In the genomic region with DNA sequence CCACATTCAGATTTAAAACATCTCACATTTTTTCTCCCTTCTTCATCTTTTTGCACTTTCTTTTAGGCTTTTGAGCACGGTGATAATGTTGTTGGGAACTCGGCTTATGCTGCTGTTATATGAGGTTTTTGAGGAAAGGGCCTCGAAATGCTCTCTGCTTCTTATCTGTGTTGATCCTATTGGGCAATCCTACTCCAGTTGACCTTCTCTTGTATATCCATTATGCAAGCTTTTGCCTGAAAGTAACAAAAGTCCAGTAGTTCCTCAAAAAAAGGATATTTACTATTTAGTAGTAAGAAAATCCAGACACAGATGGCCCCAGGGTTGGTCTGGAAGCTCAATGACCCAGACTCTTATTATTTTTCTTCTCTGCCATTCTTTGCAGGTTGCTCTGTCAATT, we compare ENCODE assay signal across 27 cellular contexts. TPM values are rescaled to one million over a fixed set of nuclear protein-coding genes. Genes with fewer than 3 reads are reported as not detected.
DNase-seq lines count a peak whose midpoint lies in the region; ATAC-seq, FAIRE-seq and TF ChIP-seq lines count a peak whose summit lies in the region.
"Had no signal": no experiment of that assay in that cellular context is flagged by ENCODE, and none has a peak within 500 bp of the region (broad histone marks: within the 10 kb centered on the region; RNA-seq: fewer than 3 reads in every experiment).

No MANE protein-coding gene starts in this region.

- intact Hi-C loops in HepG2 (cut with micrococcal nuclease; ENCODE audit: unreplicated experiment) (no loop called here), heart left ventricle (cut with DNase I) (no loop called here), testis (cut with DNase I; ENCODE audit: low total_unique reads) (no loop called here)

- H3K36me3 ChIP-seq in HepG2 (replicated peaks in 1 of 2; ENCODE audit: control insufficient read depth in 1 of 2, insufficient read depth in 2 of 2, low read length in 2 of 2) (no peaks in the 10 kb centered on the region), heart left ventricle (no peaks in the 10 kb centered on the region), testis (ENCODE audit: low read depth, missing control alignments) (no peaks in the 10 kb centered on the region)
- H3K36me3 ChIP-seq: HAP-1 had no signal

- FAIRE-seq in A549 (lab: Jason Lieb, UNC): peak; percentile 86
- peak; percentile 12 for FAIRE-seq in HepG2 (lab: Jason Lieb, UNC)
- FAIRE-seq: A204.1, GM12891, GM18507, H54 had no signal

- CTCF ChIA-PET in A549 (lab: Yijun Ruan, JAX): interaction anchor here (0.9 kb wide), 1 partner anchor 26 kb away, joined by 3 read pairs; no protein-coding TSS in a partner anchor
- CTCF ChIA-PET in HepG2 (lab: Yijun Ruan, JAX; ENCODE audit: low intra/inter-chr PET ratio, low total read pairs): no interaction called here

- no peaks in the 10 kb centered on the region for H3K4me1 ChIP-seq in A549
- H3K4me1 ChIP-seq in HepG2 (ENCODE audit: insufficient read depth, low read length): no peaks in the 10 kb centered on the region
- no peaks in the 10 kb centered on the region for H3K4me1 ChIP-seq in heart left ventricle
- H3K4me1 ChIP-seq in testis: no peaks in the 10 kb centered on the region
- H3K4me1 ChIP-seq: HAP-1 had no signal

- H3K27me3 ChIP-seq in HepG2 (ENCODE audit: control insufficient read depth in 1 of 2, insufficient read depth in 2 of 2, low read length in 2 of 2) (no peaks in the 10 kb centered on the region), heart left ventricle (no peaks in the 10 kb centered on the region), testis (no peaks in the 10 kb centered on the region)

- BruUV-seq in HepG2 (replicated peaks; lab: Mats Ljungman, UMichigan): no TSS peak

- no peaks in the 10 kb centered on the region for H3K79me2 ChIP-seq in HepG2 (ENCODE audit: insufficient read depth, low read length)

- no peak overlapping the region for H3K4me2 ChIP-seq in A549
- H3K4me2 ChIP-seq in HepG2 (ENCODE audit: low read depth, low read length): no peak overlapping the region

- in situ Hi-C loops in HepG2 (cut with HindIII; ENCODE audit: extremely low pct_ligation_motif_present, low pct_unique_long_range_greater_than_20kb): no loop called here

- TF ChIP-seq CTCF in A549 (IDR thresholded peaks at IDR 0.05) (no peak), HepG2 (CRISPR knock-in tag; IDR thresholded peaks at IDR 0.05) (no peak), heart left ventricle (IDR thresholded peaks at IDR 0.05) (no peak), testis (IDR thresholded peaks at IDR 0.05) (no peak)

- H2AFZ ChIP-seq in HepG2 (ENCODE audit: low read length): no peak overlapping the region

- TF ChIP-seq POLR2A in A549 (IDR thresholded peaks at IDR 0.05; ENCODE audit: low read length): no peak
- no peak for TF ChIP-seq POLR2A in HepG2 (IDR thresholded peaks at IDR 0.05; ENCODE audit: insufficient read depth in 1 of 2, low read depth in 2 of 2, low read length in 2 of 2)
- TF ChIP-seq POLR2A in heart left ventricle (IDR thresholded peaks at IDR 0.05): no peak
- TF ChIP-seq POLR2A in testis (IDR thresholded peaks at IDR 0.05): no peak

- H3K27ac ChIP-seq in A549 (no peak overlapping the region), HepG2 (ENCODE audit: extremely low read length, insufficient read depth, low read length) (no peak overlapping the region), heart left ventricle (no peak overlapping the region), testis (no peak overlapping the region)
- H3K27ac ChIP-seq: 22Rv1 had no signal

- H3K4me3 ChIP-seq in A549: no peak overlapping the region
- no peak overlapping the region for H3K4me3 ChIP-seq in HepG2 (replicated peaks in 1 of 3; ENCODE audit: insufficient read depth in 1 of 3, low read depth in 2 of 3, low read length in 3 of 3)
- H3K4me3 ChIP-seq in heart left ventricle: no peak overlapping the region
- no peak overlapping the region for H3K4me3 ChIP-seq in testis
- H3K4me3 ChIP-seq: HAP-1 had no signal

- DNase-seq in A549 (ENCODE audit: low read depth in 1 of 2, low spot score in 1 of 2) (no peak), SKM-1 (lab: John Stamatoyannopoulos, UW; ENCODE audit: unreplicated experiment) (peak; percentile 40), amniotic epithelial cell (ENCODE audit: low read depth) (peak; percentile 36), HepG2 (ENCODE audit: low spot score) (no peak), NCI-H526 (lab: John Stamatoyannopoulos, UW) (no peak), heart left ventricle (no peak), testis (no peak)
- DNase-seq in activated CD4-positive, CD25-positive, alpha-beta regulatory T cell (lab: John Stamatoyannopoulos, UW): no peak
- DNase-seq: ACHN; AML-193; C1 segment of cervical spinal cord; Calu3; CD4-positive, alpha-beta memory T cell; COR-L47; DMS53; DMS79 treated with DMSO at 0.1 percent for 48 hours; GF-D8; GOT3; HFFc6 had no signal

- POLR2A ChIA-PET in A549 (lab: Yijun Ruan, JAX): no interaction called here
- POLR2A ChIA-PET in HepG2 (lab: Yijun Ruan, JAX): no interaction called here

- WGBS in A549 (ENCODE audit: missing lambda C conversion rate): 75% methylated on average over 3 of the region's 3 CpGs
- WGBS in HepG2 (ENCODE audit: low lambda C conversion rate): 0% methylated on average over 3 of the region's 3 CpGs
- 63 to 76% (median 73%) methylated on average over 3 of the region's 3 CpGs for WGBS in heart left ventricle, 4 donors
- WGBS in testis, 2 donors: 86 to 98% methylated on average over 3 of the region's 3 CpGs

- TF ChIP-seq EP300 in A549 (IDR thresholded peaks at IDR 0.05) (no peak), HepG2 (IDR thresholded peaks at IDR 0.05; ENCODE audit: low read depth in 2 of 2, low read length in 2 of 2) (no peak), HepG2 (CRISPR knock-in tag; IDR thresholded peaks at IDR 0.05; ENCODE audit: borderline replicate concordance) (no peak)

- no peaks in the 10 kb centered on the region for H4K20me1 ChIP-seq in HepG2 (ENCODE audit: insufficient read depth, low read length)

- H3K9me3 ChIP-seq in A549: no peaks in the 10 kb centered on the region
- no peaks in the 10 kb centered on the region for H3K9me3 ChIP-seq in HepG2 (ENCODE audit: low read length)
- H3K9me3 ChIP-seq in heart left ventricle: no peaks in the 10 kb centered on the region
- H3K9me3 ChIP-seq in testis: no peaks in the 10 kb centered on the region
- H3K9me3 ChIP-seq: HAP-1 had no signal

- ATAC-seq in A549 (no peak), HepG2 (no peak), heart left ventricle (no peak)

- no peak overlapping the region for H3K9ac ChIP-seq in HepG2 (ENCODE audit: insufficient read depth, low read depth, low read length)

- no peak for TF ChIP-seq RAD21 in A549 (conservative IDR thresholded peaks at IDR 0.05 in 1 of 2, IDR thresholded peaks at IDR 0.05 in 1 of 2)
- no peak for TF ChIP-seq RAD21 in HepG2 (CRISPR knock-in tag; IDR thresholded peaks at IDR 0.05)

TF ChIP-seq in A549, 52 proteins besides CTCF, POLR2A, EP300 and RAD21 (continues in another document):
- TF ChIP-seq KDM5A (IDR thresholded peaks at IDR 0.05): no peak
- no peak for TF ChIP-seq SMC3 (IDR thresholded peaks at IDR 0.05)
- no peak for TF ChIP-seq HOXB5 (CRISPR knock-in tag; IDR thresholded peaks at IDR 0.05)
- no peak for TF ChIP-seq KDM1A (IDR thresholded peaks at IDR 0.05; ENCODE audit: low read depth)
- no peak for TF ChIP-seq FOXS1 (CRISPR knock-in tag; IDR thresholded peaks at IDR 0.05)
- TF ChIP-seq NR3C1 (IDR thresholded peaks at IDR 0.05): no peak
- no peak for TF ChIP-seq RFX5 (IDR thresholded peaks at IDR 0.05)

RNA-seq across cellular contexts. Expression of a gene that starts 57.7 kb away (rescaled TPM):
- 1.8 and 2.0 TPM in 2 replicates for polyA plus RNA-seq in A549 (2011; rRNA removed)
- 5.8 and 8.7 TPM in 2 replicates for polyA plus RNA-seq in A549 (2012; cell fraction: cytosol; rRNA removed)
- polyA plus RNA-seq in A549 (2012; cell fraction: nucleus; rRNA removed): 3.4 and 6.1 TPM in 2 replicates
- polyA plus RNA-seq in A549 (2017; fragmentation: RNase III; extraction: RNeasy Plus Mini Kit Qiagen cat#74134 plus additional on column Dnase treatment): 2.8 to 5.5 TPM (median 3.6 TPM) in 3 replicates
- 0.73 TPM in 1 of 2 replicates, not detected in the other for polyA minus RNA-seq in A549 (2011; rRNA and poly(A)+ RNA removed)
- total RNA-seq in HepG2 (2016; rRNA removed; fragmentation: Illumina TruSeq; extraction: Trizol): not detected in 2 replicates
- not detected in 2 replicates for total RNA-seq in HepG2 (2016; cell fraction: cytosol; rRNA removed; fragmentation: Illumina TruSeq; extraction: Trizol; ENCODE audit: low read depth)
- total RNA-seq in HepG2 (2016; cell fraction: insoluble cytoplasmic fraction; rRNA removed; fragmentation: Illumina TruSeq; extraction: Trizol): not detected in 2 replicates
- total RNA-seq in HepG2 (2016; cell fraction: membrane; rRNA removed; fragmentation: Illumina TruSeq; extraction: Trizol): not detected in 2 replicates
- total RNA-seq in HepG2 (2016; cell fraction: nucleus; rRNA removed; fragmentation: Illumina TruSeq; extraction: Trizol): not detected in 2 replicates
- not detected in 2 replicates for polyA plus RNA-seq in HepG2 (2011; rRNA removed)
- polyA plus RNA-seq in HepG2 (2011; cell fraction: cytosol; rRNA removed): not detected in 2 replicates
- not detected in 2 replicates for polyA plus RNA-seq in HepG2 (2011; cell fraction: nucleus; rRNA removed)
- polyA plus RNA-seq in HepG2 (2012): not detected in 2 replicates
- not detected in 2 replicates for polyA plus RNA-seq in HepG2 (2016; cell fraction: cytosol; fragmentation: Illumina TruSeq; extraction: Trizol; ENCODE audit: low read depth)
- not detected in 2 replicates for polyA plus RNA-seq in HepG2 (2016; cell fraction: insoluble cytoplasmic fraction; fragmentation: Illumina TruSeq; extraction: Trizol; ENCODE audit: low read depth)
- polyA plus RNA-seq in HepG2 (2016; cell fraction: membrane; fragmentation: Illumina TruSeq; extraction: Trizol; ENCODE audit: low read depth): not detected in 2 replicates
- polyA plus RNA-seq in HepG2 (2016; cell fraction: nucleus; fragmentation: Illumina TruSeq; extraction: Trizol; ENCODE audit: insufficient read depth, low read depth): not detected in 2 replicates
- not detected in 2 replicates for polyA minus RNA-seq in HepG2 (2011; rRNA and poly(A)+ RNA removed; ENCODE audit: low replicate concordance)
- polyA minus RNA-seq in HepG2 (2011; cell fraction: cytosol; rRNA and poly(A)+ RNA removed): not detected in 2 replicates
- not detected in 2 replicates for polyA minus RNA-seq in HepG2 (2011; cell fraction: nucleus; rRNA and poly(A)+ RNA removed)
- total RNA-seq in heart left ventricle: not detected
- polyA plus RNA-seq in heart left ventricle: not detected
- total RNA-seq in testis: 10 to 100 TPM; 49.4 to 58.7 TPM
- polyA plus RNA-seq in testis (ENCODE audit: insufficient read depth, low read depth, low replicate concordance): 59.5 TPM
- total RNA-seq: Calu3; CD4-positive, alpha-beta memory T cell; G401 had no signal
- polyA plus RNA-seq: BJ; CD4-positive, alpha-beta memory T cell had no signal

Comparison
In these comparisons a context has a peak if more than half of its experiments do, and no peak if none do; other contexts are left out.
1. DNase-seq: peak in SKM-1 (single experiment) and amniotic epithelial cell (single experiment); none in A549 (0 of 2), HepG2 (single experiment), NCI-H526 (0 of 2), heart left ventricle (0 of 5), activated CD4-positive, CD25-positive, alpha-beta regulatory T cell (0 of 4) and testis (single experiment).